3 cellular contexts compared by ENCODE assay signal in the genomic region with DNA sequence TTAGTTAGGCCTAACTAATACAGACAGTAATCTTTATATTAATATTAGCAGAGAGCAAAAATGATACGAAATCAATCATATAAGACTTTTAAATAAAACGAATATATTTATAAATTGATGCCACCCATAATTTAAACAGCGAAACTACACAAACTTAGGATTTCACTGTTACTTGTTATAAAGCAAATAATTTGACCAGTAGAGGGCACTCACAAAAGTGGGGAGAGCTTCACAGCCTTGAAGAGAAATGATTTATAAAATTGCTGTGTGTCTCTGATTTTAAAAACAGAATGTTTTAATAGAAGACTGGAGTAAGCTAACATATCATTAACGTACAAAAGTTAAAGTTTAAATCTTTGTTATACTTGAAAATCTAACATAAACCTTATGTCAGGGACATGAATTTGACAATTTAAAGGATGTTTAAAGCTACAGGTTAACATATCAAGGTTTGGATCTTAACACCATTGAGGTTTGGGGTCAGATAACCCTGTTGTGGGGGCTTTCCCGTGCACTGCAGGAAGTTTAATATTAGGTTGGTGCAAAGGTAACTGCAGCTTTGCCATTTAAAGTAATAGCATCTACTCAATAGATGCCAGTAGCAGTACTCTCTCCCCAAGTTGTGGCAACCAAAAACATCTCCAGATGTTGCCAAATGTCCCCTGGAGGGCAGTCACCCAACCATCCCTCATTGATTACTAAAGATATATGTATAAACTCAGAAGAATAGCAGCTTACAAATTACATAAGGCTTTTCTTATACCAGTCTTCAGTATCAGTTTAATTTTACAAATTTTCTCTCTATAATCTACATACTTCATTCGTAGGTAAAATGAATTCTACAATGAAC.
TF ChIP-seq lines count a peak whose summit lies in the region.

No MANE protein-coding gene starts in this region.

TF ChIP-seq in A549, 52 proteins besides CTCF, POLR2A, EP300 and RAD21:
- TF ChIP-seq SMC3 (IDR thresholded peaks at IDR 0.05) (peak; percentile 70), RFX5 (IDR thresholded peaks at IDR 0.05) (no peak), TFCP2L1 (CRISPR knock-in tag; IDR thresholded peaks at IDR 0.05) (no peak), JUNB (IDR thresholded peaks at IDR 0.05) (no peak)
- TF ChIP-seq, protein P1, sequence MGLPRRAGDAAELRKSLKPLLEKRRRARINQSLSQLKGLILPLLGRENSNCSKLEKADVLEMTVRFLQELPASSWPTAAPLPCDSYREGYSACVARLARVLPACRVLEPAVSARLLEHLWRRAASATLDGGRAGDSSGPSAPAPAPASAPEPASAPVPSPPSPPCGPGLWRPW (IDR thresholded peaks at IDR 0.05): no peak
- TF ChIP-seq, protein P2, sequence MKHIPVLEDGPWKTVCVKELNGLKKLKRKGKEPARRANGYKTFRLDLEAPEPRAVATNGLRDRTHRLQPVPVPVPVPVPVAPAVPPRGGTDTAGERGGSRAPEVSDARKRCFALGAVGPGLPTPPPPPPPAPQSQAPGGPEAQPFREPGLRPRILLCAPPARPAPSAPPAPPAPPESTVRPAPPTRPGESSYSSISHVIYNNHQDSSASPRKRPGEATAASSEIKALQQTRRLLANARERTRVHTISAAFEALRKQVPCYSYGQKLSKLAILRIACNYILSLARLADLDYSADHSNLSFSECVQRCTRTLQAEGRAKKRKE (CRISPR knock-in tag; IDR thresholded peaks at IDR 0.05; ENCODE audit: low read depth): no peak

TF ChIP-seq in endothelial cell of umbilical vein, 7 proteins besides CTCF, POLR2A, EP300 and RAD21:
- TF ChIP-seq FOS (IDR thresholded peaks at IDR 0.05; ENCODE audit: borderline replicate concordance, insufficient read depth, low read length) (no peak), JUN (IDR thresholded peaks at IDR 0.05; ENCODE audit: borderline replicate concordance, insufficient read depth, insufficient read length, low read depth) (no peak), POLR2AphosphoS5 (IDR thresholded peaks at IDR 0.05; ENCODE audit: insufficient read depth, low read depth, low read length) (no peak), MYC (IDR thresholded peaks at IDR 0.05; ENCODE audit: low read depth, low read length) (no peak), EZH2 (IDR thresholded peaks at IDR 0.05; ENCODE audit: borderline replicate concordance, low read depth, low read length, severe bottlenecking) (no peak), GATA2 (IDR thresholded peaks at IDR 0.05; ENCODE audit: insufficient read depth, insufficient read length, low read depth, low read length) (no peak)
- TF ChIP-seq, protein P3, sequence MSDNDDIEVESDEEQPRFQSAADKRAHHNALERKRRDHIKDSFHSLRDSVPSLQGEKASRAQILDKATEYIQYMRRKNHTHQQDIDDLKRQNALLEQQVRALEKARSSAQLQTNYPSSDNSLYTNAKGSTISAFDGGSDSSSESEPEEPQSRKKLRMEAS (IDR thresholded peaks at IDR 0.05; ENCODE audit: insufficient read depth, insufficient read length): no peak

TF ChIP-seq in neural cell, 6 proteins besides CTCF, POLR2A, EP300 and RAD21:
- TF ChIP-seq SMC3 (conservative IDR thresholded peaks at IDR 0.05; ENCODE audit: poor library complexity) (peak; percentile 67), TAF1 (IDR thresholded peaks at IDR 0.05; ENCODE audit: low read depth) (no peak)
